11 cellular contexts compared by ENCODE assay signal in genomic region chr19:44061038-44061437, GRCh38.
"Had no signal": no experiment of that assay in that cellular context is flagged by ENCODE, and none has a peak within 500 bp of the region (broad histone marks: within the 10 kb centered on the region; RNA-seq: fewer than 3 reads in every experiment).

No MANE protein-coding gene starts in this region.

- H3K4me1 ChIP-seq: HAP-1 had no signal

- H3K9ac ChIP-seq: GM23248 had no signal

- H3K9me3 ChIP-seq: HAP-1 had no signal

- FAIRE-seq: H1, H54 had no signal

- H3K27ac ChIP-seq: GM23248 had no signal

- H2AFZ ChIP-seq: GM23248, GM23338 had no signal

- H3K27ac Mint-ChIP-seq: GM23338, H9, HFFc6 had no signal

- H3K4me2 ChIP-seq: GM23338 had no signal

- DNase-seq: GM23248, GOT3, H7, H9, HCEC 1CT, HFFc6 had no signal

- ATAC-seq: GM23338, HCT116 had no signal

- H3K4me1 Mint-ChIP-seq: GM23338, H9 had no signal

- H3K36me3 ChIP-seq: HAP-1 had no signal

- H3K4me3 Mint-ChIP-seq: GM23338, H9, HFFc6 had no signal

- H3K4me3 ChIP-seq: GM23248, GM23338, HAP-1 had no signal
